ENCODE assay signal across 8 cellular contexts in the genomic region with DNA sequence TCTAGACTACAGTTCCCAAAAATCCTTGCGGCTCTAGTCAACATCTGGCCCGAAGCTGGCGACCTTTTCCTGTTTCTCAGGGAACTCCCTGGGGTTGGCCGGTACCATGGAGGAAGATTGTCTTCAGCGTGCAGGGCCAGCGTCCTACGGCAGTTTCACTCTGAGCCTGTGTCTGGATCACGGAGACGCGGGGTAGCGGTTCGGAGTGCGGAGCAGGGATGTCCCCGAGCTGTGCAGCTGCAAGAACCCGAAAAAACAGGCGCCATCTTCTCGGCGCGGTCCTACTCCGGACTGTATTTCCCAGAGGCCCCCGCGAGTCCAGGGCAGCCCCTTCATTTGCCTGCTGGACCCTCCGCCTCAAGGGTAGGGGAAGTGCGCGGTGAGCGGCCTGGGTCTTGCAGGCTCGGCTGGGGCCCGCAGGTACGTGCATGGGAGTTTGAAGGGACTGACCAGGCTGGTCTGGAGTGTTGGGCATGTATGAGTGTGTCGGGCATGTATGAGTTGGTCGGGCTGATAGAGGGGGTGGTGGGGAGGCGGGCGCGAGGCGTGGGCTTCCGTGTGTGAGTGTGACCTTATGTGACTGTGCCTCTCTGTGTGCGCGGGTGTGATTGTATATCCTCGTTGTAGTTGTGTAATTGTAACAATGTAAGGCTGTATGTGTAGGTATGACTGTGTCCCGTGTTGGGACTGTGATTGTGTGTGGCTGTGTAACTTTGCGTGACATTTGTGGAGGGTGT. TPM values are rescaled to one million over a fixed set of nuclear protein-coding genes. Genes with fewer than 3 reads are reported as not detected.
DNase-seq lines count a peak whose midpoint lies in the region; ATAC-seq and TF ChIP-seq lines count a peak whose summit lies in the region.

A gene (plus strand): TSS at position 360 of the 737 bp plus-strand sequence. CDS start 12,240 bp downstream, outside the sequence.

- TF ChIP-seq CTCF in GM12865 (IDR thresholded peaks at IDR 0.05; ENCODE audit: insufficient read depth, low read depth, low read length, missing control alignments) (no peak), SU-DHL-6 (IDR thresholded peaks at IDR 0.05; ENCODE audit: insufficient read depth, low read length, poor library complexity, severe bottlenecking) (no peak), heart right ventricle (IDR thresholded peaks at IDR 0.05) (peak in 1 of 9 donors; percentile 6), upper lobe of left lung (IDR thresholded peaks at IDR 0.05) (peak in 1 of 6 experiments; percentile 8)

- H3K27me3 ChIP-seq in SU-DHL-6 (ENCODE audit: low read length) (no peaks in the 10 kb centered on the region), adipocyte (replicated peaks; ENCODE audit: control insufficient read depth, insufficient read depth, low read length) (no peaks in the 10 kb centered on the region), heart right ventricle (no peaks in the 10 kb centered on the region), upper lobe of left lung (no peaks in the 10 kb centered on the region)

- 1% methylated on average over 41 of the region's 41 CpGs for WGBS in heart right ventricle, 2 donors
- WGBS in upper lobe of left lung, 2 donors, result 0 to 1% methylated on average over 13 to 28 of the region's 41 CpGs

- DNase-seq in GM12865 (ENCODE audit: low read depth) (peak; percentile 95), NCI-H1105 treated with DMSO at 0.1 percent for 48 hours (lab: John Stamatoyannopoulos, UW) (peak; percentile 93), adipocyte (ENCODE audit: low read depth) (peak; percentile 94), heart right ventricle (peak; percentile 87 to 91), posterior cingulate gyrus (peak; percentile 83 to 98 (median 90)), upper lobe of left lung (peak; percentile 91 to 92)

- H3K9ac ChIP-seq in SU-DHL-6 (ENCODE audit: low read length), result peak within 1 kb of the TSS; percentile 80
- peak within 1 kb of the TSS; percentile 91 for H3K9ac ChIP-seq in adipocyte (ENCODE audit: low read length)

- H3K79me2 ChIP-seq in SU-DHL-6 (ENCODE audit: insufficient read depth, low read length), result peaks cover 37% of the 10 kb centered on the region

- no peaks in the 10 kb centered on the region for H3K9me2 ChIP-seq in SU-DHL-6 (replicated peaks; ENCODE audit: insufficient read depth, low read length)

- ATAC-seq in HG02678 (IDR thresholded peaks at IDR 0.05; ENCODE audit: unreplicated experiment), result peak; percentile 92
- peak; percentile 97 to 99 (median 98) for ATAC-seq in heart right ventricle
- peak; percentile 99 for ATAC-seq in upper lobe of left lung (ENCODE audit: low FRiP score in 2 of 2)

- TF ChIP-seq POLR2A in upper lobe of left lung (IDR thresholded peaks at IDR 0.05), result peak in 3 of 4 donors; percentile 33 to 73 (median 46)

- peak within 1 kb of the TSS; percentile 89 for H3K4me2 ChIP-seq in SU-DHL-6 (ENCODE audit: low read depth, low read length, poor library complexity, severe bottlenecking)

- intact Hi-C loops in heart right ventricle (cut with DNase I), result loop anchor here in 6 of 10 donors (5.0 to 10.0 kb wide), 6 partner anchors 46 to 246 kb away; a partner anchor contains a TSS
- intact Hi-C loops in posterior cingulate gyrus (cut with DNase I), result loop anchor here (1.0 to 10.0 kb wide), 5 partner anchors 8 to 303 kb away; a partner anchor contains a TSS

- peaks cover 14% of the 10 kb centered on the region for H3K36me3 ChIP-seq in SU-DHL-6 (ENCODE audit: low read length)
- H3K36me3 ChIP-seq in adipocyte (ENCODE audit: control insufficient read depth, insufficient read depth, low read length, severe bottlenecking), result peaks cover 15% of the 10 kb centered on the region
- peaks cover 0 to 36% (median 14%) of the 10 kb centered on the region in 9 donors for H3K36me3 ChIP-seq in heart right ventricle
- H3K36me3 ChIP-seq in upper lobe of left lung, result peaks cover 0 to 26% (median 0%) of the 10 kb centered on the region in 4 donors

- no peaks in the 10 kb centered on the region for H4K20me1 ChIP-seq in SU-DHL-6 (ENCODE audit: low read depth, low read length)

- H3K27ac ChIP-seq in SU-DHL-6 (ENCODE audit: low read depth, low read length) (peak within 1 kb of the TSS; percentile 78), heart right ventricle (peak within 1 kb of the TSS; percentile 88 to 97 (median 93)), upper lobe of left lung (peak within 1 kb of the TSS; percentile 78 to 96 (median 87))

- peak within 1 kb of the TSS; percentile 75 for H3K4me3 ChIP-seq in GM12865 (ENCODE audit: low read depth, low read length)
- peak within 1 kb of the TSS; percentile 90 for H3K4me3 ChIP-seq in SU-DHL-6 (ENCODE audit: insufficient read depth, low read length, poor library complexity, severe bottlenecking)
- peak within 1 kb of the TSS; percentile 95 for H3K4me3 ChIP-seq in adipocyte (ENCODE audit: low read length)
- H3K4me3 ChIP-seq in heart right ventricle, result peak within 1 kb of the TSS; percentile 61 to 85 (median 74)
- peak within 1 kb of the TSS; percentile 55 to 89 (median 73) for H3K4me3 ChIP-seq in upper lobe of left lung

- H3K9me3 ChIP-seq in SU-DHL-6 (ENCODE audit: insufficient read depth, low read length) (no peaks in the 10 kb centered on the region), adipocyte (ENCODE audit: control insufficient read depth, low read length) (peaks cover 2% of the 10 kb centered on the region), heart right ventricle (peaks cover 0 to 26% (median 0%) of the 10 kb centered on the region in 11 donors), upper lobe of left lung (peaks cover 0 to 6% (median 5%) of the 10 kb centered on the region in 4 donors)

- H2AFZ ChIP-seq in SU-DHL-6 (ENCODE audit: low read depth, low read length, severe bottlenecking), result peak within 1 kb of the TSS; percentile 78

- no peaks in the 10 kb centered on the region for H3F3A ChIP-seq in SU-DHL-6 (ENCODE audit: insufficient read depth)

- no peak for TF ChIP-seq EP300 in upper lobe of left lung (IDR thresholded peaks at IDR 0.05)

- H3K4me1 ChIP-seq in adipocyte (ENCODE audit: control insufficient read depth, insufficient read depth, low read length), result no peaks in the 10 kb centered on the region
- H3K4me1 ChIP-seq in heart right ventricle, result peaks cover 0 to 23% (median 13%) of the 10 kb centered on the region in 9 donors
- peaks cover 5 to 17% (median 9%) of the 10 kb centered on the region in 4 donors for H3K4me1 ChIP-seq in upper lobe of left lung

RNA-seq across cellular contexts. Expression of the gene that starts here (rescaled TPM):
- total RNA-seq in heart right ventricle, result 10 to 100 TPM in 3 of 10 donors, 1 to 10 TPM in 7; 8.1 to 12.7 (median 9.1) TPM
- 1 to 10 TPM; 2.7 to 7.1 TPM for polyA plus RNA-seq in heart right ventricle
- 1 to 10 TPM; 4.6 to 9.6 (median 8.0) TPM for total RNA-seq in upper lobe of left lung

Comparison
In these comparisons a context has a peak if more than half of its experiments do, and no peak if none do; other contexts are left out.
1. Peak in every context shown above with its lines: DNase-seq, ATAC-seq, H3K4me3 ChIP-seq and H3K27ac ChIP-seq.